Comparison of ENCODE assay signal across 11 cellular contexts in genomic region chr2:119864318-119864717, GRCh38.
DNase-seq lines count a peak whose midpoint lies in the region; ATAC-seq and TF ChIP-seq lines count a peak whose summit lies in the region.
"Had no signal": no experiment of that assay in that cellular context is flagged by ENCODE, and none has a peak within 500 bp of the region (broad histone marks: within the 10 kb centered on the region; RNA-seq: fewer than 3 reads in every experiment).

No MANE protein-coding gene starts in this region.

- H4K20me1 ChIP-seq in OCI-LY1 (ENCODE audit: insufficient read depth, low read length) = no peaks in the 10 kb centered on the region

- TF ChIP-seq CTCF in OCI-LY1 (IDR thresholded peaks at IDR 0.05; ENCODE audit: low read length) (no peak), right atrium auricular region (IDR thresholded peaks at IDR 0.05) (no peak)

- no peak overlapping the region for H3K4me3 ChIP-seq in OCI-LY1 (ENCODE audit: low read depth, low read length, poor library complexity, severe bottlenecking)
- H3K4me3 ChIP-seq in right atrium auricular region = no peak overlapping the region
- H3K4me3 ChIP-seq: sigmoid colon had no signal

- H3K4me1 ChIP-seq in OCI-LY1 (ENCODE audit: insufficient read depth, low read length, severe bottlenecking) (peaks cover 22% of the 10 kb centered on the region), right atrium auricular region (peaks cover 0 to 21% of the 10 kb centered on the region in 2 donors)

- H3K4me2 ChIP-seq in OCI-LY1 (ENCODE audit: low read length) = peak overlapping the region; percentile 14; the same call in 1 of the 2 replicates

- no peaks in the 10 kb centered on the region for H3K27me3 ChIP-seq in OCI-LY1 (ENCODE audit: insufficient read depth, low read length)
- no peaks in the 10 kb centered on the region for H3K27me3 ChIP-seq in right atrium auricular region
- H3K27me3 ChIP-seq: sigmoid colon had no signal

- H3K9me3 ChIP-seq in OCI-LY1 (ENCODE audit: low read length) (no peaks in the 10 kb centered on the region), right atrium auricular region (no peaks in the 10 kb centered on the region)
- H3K9me3 ChIP-seq: sigmoid colon had no signal

- DNase-seq in EL (peak; percentile 2), kidney tubule cell (ENCODE audit: low spot score) (peak; percentile 48), right atrium auricular region (ENCODE audit: low spot score) (no peak), inferior parietal cortex (ENCODE audit: extremely low spot score) (no peak), HT-29 (ENCODE audit: low spot score) (no peak), globus pallidus (ENCODE audit: low spot score) (no peak)
- DNase-seq: activated naive CD4-positive, alpha-beta T cell; DMS153; sigmoid colon had no signal

- H3K9me2 ChIP-seq in OCI-LY1 (ENCODE audit: low read depth, low read length) = no peaks in the 10 kb centered on the region

- H3F3A ChIP-seq in OCI-LY1 (ENCODE audit: insufficient read depth, low read length) = no peaks in the 10 kb centered on the region

- H3K9ac ChIP-seq in OCI-LY1 (ENCODE audit: low read length) = no peak overlapping the region

- H3K36me3 ChIP-seq in OCI-LY1 (ENCODE audit: insufficient read depth, low read length) (no peaks in the 10 kb centered on the region), right atrium auricular region (no peaks in the 10 kb centered on the region)
- H3K36me3 ChIP-seq: sigmoid colon had no signal

- H2AFZ ChIP-seq in OCI-LY1 (ENCODE audit: low read length) = no peak overlapping the region

- H3K27ac ChIP-seq in OCI-LY1 (ENCODE audit: low read depth, low read length, poor library complexity, severe bottlenecking) = peak overlapping the region; percentile 54
- H3K27ac ChIP-seq in right atrium auricular region = no peak overlapping the region
- H3K27ac ChIP-seq: sigmoid colon had no signal

- no peaks in the 10 kb centered on the region for H3K79me2 ChIP-seq in OCI-LY1 (ENCODE audit: insufficient read depth, low read length)

- peak; percentile 48 for ATAC-seq in GM21737 (IDR thresholded peaks at IDR 0.05; ENCODE audit: unreplicated experiment)

Comparison
In these comparisons a context has a peak if more than half of its experiments do, and no peak if none do; other contexts are left out.
1. DNase-seq: peak in EL (single experiment) and kidney tubule cell (single experiment); none in right atrium auricular region (single experiment), inferior parietal cortex (single experiment), HT-29 (single experiment) and globus pallidus (single experiment).